16 cellular contexts compared by ENCODE assay signal in the genomic region with DNA sequence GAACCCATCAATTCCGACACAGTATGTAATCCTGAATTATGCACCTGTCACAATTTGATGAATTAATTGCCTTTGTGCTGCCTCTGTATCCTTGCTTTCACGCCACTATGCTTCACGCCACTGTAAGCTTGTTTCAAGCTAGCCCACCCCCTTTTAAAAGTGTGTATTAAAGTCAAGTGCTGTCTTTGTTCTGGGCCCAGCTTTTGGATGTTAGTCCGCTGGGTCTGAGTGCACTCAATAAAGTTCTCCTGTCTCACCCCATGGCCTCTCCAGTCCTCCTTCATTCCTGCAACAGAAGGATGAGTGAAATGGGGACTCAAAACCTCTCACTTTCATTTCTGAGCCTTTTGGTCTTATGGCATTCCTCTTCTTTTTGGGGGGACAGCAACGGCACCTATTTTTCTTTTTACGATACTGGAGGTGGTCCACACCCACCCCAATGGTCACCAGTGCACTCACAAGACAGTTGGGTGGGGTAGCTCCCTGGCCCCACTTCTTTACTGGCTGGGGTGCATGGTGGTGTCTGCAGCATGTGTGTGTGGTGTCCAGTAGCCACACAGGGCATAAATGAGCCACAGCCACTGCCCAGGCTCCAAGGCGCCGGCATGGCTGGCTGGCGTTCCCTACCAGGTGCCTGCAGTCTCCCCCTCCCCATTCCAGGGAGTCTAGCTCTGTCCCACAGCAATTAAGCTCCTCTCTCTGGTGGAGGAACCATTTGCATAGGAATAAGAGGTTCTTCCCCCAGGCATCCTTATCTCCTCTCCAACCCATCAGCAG. TPM values are rescaled to one million over a fixed set of nuclear protein-coding genes. Genes with fewer than 3 reads are reported as not detected.
DNase-seq lines count a peak whose midpoint lies in the region; ATAC-seq and TF ChIP-seq lines count a peak whose summit lies in the region.
"Had no signal": no experiment of that assay in that cellular context is flagged by ENCODE, and none has a peak within 500 bp of the region (broad histone marks: within the 10 kb centered on the region; RNA-seq: fewer than 3 reads in every experiment).

No MANE protein-coding gene starts in this region.

- H3K27ac Mint-ChIP-seq in activated naive CD4-positive, alpha-beta T cell treated with anti-CD3 and anti-CD28 coated beads for 36 hours = peak overlapping the region; percentile 75
- H3K27ac Mint-ChIP-seq in central memory CD8-positive, alpha-beta T cell (ENCODE audit: low read depth) = peak overlapping the region; percentile 51
- H3K27ac Mint-ChIP-seq in stimulated activated effector memory CD8-positive, alpha-beta T cell treated with anti-CD3 and anti-CD28 coated beads, Interleukin-12 subunit alpha, Interleukin-12 subunit beta, amount 100 ng/mL, for 72 hours = peak overlapping the region; percentile 63

- no TSS peak for BruUV-seq in OCI-LY7 (replicated peaks; lab: Mats Ljungman, UMichigan)

- no peaks in the 10 kb centered on the region for H3K27me3 ChIP-seq in MG63
- H3K27me3 ChIP-seq: BE2C, SJCRH30, tibial nerve had no signal

- H3K9me3 Mint-ChIP-seq in activated naive CD4-positive, alpha-beta T cell treated with anti-CD3 and anti-CD28 coated beads for 36 hours = peaks cover 25% of the 10 kb centered on the region
- H3K9me3 Mint-ChIP-seq in central memory CD8-positive, alpha-beta T cell = no peaks in the 10 kb centered on the region
- no peaks in the 10 kb centered on the region for H3K9me3 Mint-ChIP-seq in stimulated activated effector memory CD8-positive, alpha-beta T cell treated with anti-CD3 and anti-CD28 coated beads, Interleukin-12 subunit alpha, Interleukin-12 subunit beta, amount 100 ng/mL, for 72 hours

- H3K9me2 ChIP-seq in OCI-LY7 (ENCODE audit: insufficient read depth, low read length) = no peaks in the 10 kb centered on the region

- H3K36me3 Mint-ChIP-seq in activated naive CD4-positive, alpha-beta T cell treated with anti-CD3 and anti-CD28 coated beads for 36 hours (ENCODE audit: low read depth) = peaks cover 41% of the 10 kb centered on the region
- H3K36me3 Mint-ChIP-seq in central memory CD8-positive, alpha-beta T cell (ENCODE audit: insufficient read depth) = peaks cover 8% of the 10 kb centered on the region
- peaks cover 19% of the 10 kb centered on the region for H3K36me3 Mint-ChIP-seq in stimulated activated effector memory CD8-positive, alpha-beta T cell treated with anti-CD3 and anti-CD28 coated beads, Interleukin-12 subunit alpha, Interleukin-12 subunit beta, amount 100 ng/mL, for 72 hours

- no peaks in the 10 kb centered on the region for H4K20me1 ChIP-seq in OCI-LY7 (ENCODE audit: insufficient read depth, low read length)

- peaks cover 21% of the 10 kb centered on the region for H3K36me3 ChIP-seq in OCI-LY7 (ENCODE audit: insufficient read depth, low read length)
- H3K36me3 ChIP-seq in MG63 = peaks cover 31% of the 10 kb centered on the region
- H3K36me3 ChIP-seq: SJCRH30 had no signal

- H3K4me3 ChIP-seq in OCI-LY7 (ENCODE audit: low read depth, low read length, poor library complexity, severe bottlenecking) = no peak overlapping the region
- H3K4me3 ChIP-seq in MG63 = no peak overlapping the region
- H3K4me3 ChIP-seq: tibial nerve had no signal

- H3K4me2 ChIP-seq in OCI-LY7 (ENCODE audit: low read length) = no peak overlapping the region

- no peaks in the 10 kb centered on the region for H3K27me3 Mint-ChIP-seq in activated naive CD4-positive, alpha-beta T cell treated with anti-CD3 and anti-CD28 coated beads for 36 hours (ENCODE audit: low read depth)
- H3K27me3 Mint-ChIP-seq in central memory CD8-positive, alpha-beta T cell = no peaks in the 10 kb centered on the region

- peaks cover 11% of the 10 kb centered on the region for H3K4me1 ChIP-seq in OCI-LY7 (ENCODE audit: insufficient read depth, low read length, poor library complexity, severe bottlenecking)

- no peak for ATAC-seq in central memory CD8-positive, alpha-beta T cell (replicated peaks; ENCODE audit: extremely low read depth, poor library complexity, severe bottlenecking)
- no peak for ATAC-seq in stimulated activated effector memory CD8-positive, alpha-beta T cell treated with anti-CD3 and anti-CD28 coated beads, Interleukin-12 subunit alpha, Interleukin-12 subunit beta, amount 100 ng/mL, for 72 hours
- no peak for ATAC-seq in GM19452 (IDR thresholded peaks at IDR 0.05; ENCODE audit: unreplicated experiment)
- ATAC-seq: sciatic nerve had no signal

- peaks cover 46% of the 10 kb centered on the region for H3K4me1 Mint-ChIP-seq in activated naive CD4-positive, alpha-beta T cell treated with anti-CD3 and anti-CD28 coated beads for 36 hours (ENCODE audit: low read depth)
- peaks cover 48% of the 10 kb centered on the region for H3K4me1 Mint-ChIP-seq in central memory CD8-positive, alpha-beta T cell
- peaks cover 36% of the 10 kb centered on the region for H3K4me1 Mint-ChIP-seq in stimulated activated effector memory CD8-positive, alpha-beta T cell treated with anti-CD3 and anti-CD28 coated beads, Interleukin-12 subunit alpha, Interleukin-12 subunit beta, amount 100 ng/mL, for 72 hours

- H3K4me3 Mint-ChIP-seq in activated naive CD4-positive, alpha-beta T cell treated with anti-CD3 and anti-CD28 coated beads for 36 hours = peak overlapping the region; percentile 75
- H3K4me3 Mint-ChIP-seq in central memory CD8-positive, alpha-beta T cell = peak overlapping the region; percentile 79
- H3K4me3 Mint-ChIP-seq in stimulated activated effector memory CD8-positive, alpha-beta T cell treated with anti-CD3 and anti-CD28 coated beads, Interleukin-12 subunit alpha, Interleukin-12 subunit beta, amount 100 ng/mL, for 72 hours = peak overlapping the region; percentile 88

- H3K9me3 ChIP-seq in OCI-LY7 (ENCODE audit: low read length) (peaks cover 14% of the 10 kb centered on the region), MG63 (peaks cover 25% of the 10 kb centered on the region)
- H3K9me3 ChIP-seq: SJCRH30 had no signal

- H3K27ac ChIP-seq in OCI-LY7 (ENCODE audit: low read depth, low read length, poor library complexity, severe bottlenecking) = no peak overlapping the region
- H3K27ac ChIP-seq: SJCRH30, tibial nerve had no signal

- intact Hi-C loops in activated naive CD4-positive, alpha-beta T cell treated with anti-CD3 and anti-CD28 coated beads for 36 hours (cut with micrococcal nuclease) = loop anchor here (2.0 to 5.0 kb wide), 2 partner anchors 117 to 625 kb away; partner anchors contain the start of genes TDRKH and ZNF687
- intact Hi-C loops in OCI-LY7 (cut with micrococcal nuclease; ENCODE audit: unreplicated experiment) = loop anchor here (2.0 to 10.0 kb wide), 3 partner anchors 19 to 113 kb away; partner anchors contain the start of gene TDRKH

- no peak overlapping the region for H2AFZ ChIP-seq in OCI-LY7 (ENCODE audit: low read length)

- POLR2A ChIA-PET in OCI-LY7 (lab: Charles Lee) = interaction anchor here (1.6 kb wide), 1 partner anchor 14 kb away, joined by 3 read pairs; no protein-coding TSS in a partner anchor

- DNase-seq in activated naive CD4-positive, alpha-beta T cell treated with anti-CD3 and anti-CD28 coated beads for 36 hours = peak; percentile 61
- no peak for DNase-seq in activated naive CD4-positive, alpha-beta T cell (lab: John Stamatoyannopoulos, UW)
- DNase-seq in OCI-LY7 (ENCODE audit: low spot score) = peak; percentile 54
- DNase-seq in central memory CD8-positive, alpha-beta T cell (ENCODE audit: low spot score in 2 of 2) = no peak
- DNase-seq in stimulated activated effector memory CD8-positive, alpha-beta T cell treated with anti-CD3 and anti-CD28 coated beads, Interleukin-12 subunit alpha, Interleukin-12 subunit beta, amount 100 ng/mL, for 72 hours (ENCODE audit: low spot score in 2 of 2) = no peak
- DNase-seq in GDM1 (lab: John Stamatoyannopoulos, UW) = no peak
- DNase-seq in MG63 = no peak
- DNase-seq: BE2C, Kasumi-1, midbrain, NCI-H345 had no signal

- no peaks in the 10 kb centered on the region for H3K79me2 ChIP-seq in OCI-LY7 (ENCODE audit: insufficient read depth, low read depth, low read length)

- CTCF ChIA-PET in activated naive CD4-positive, alpha-beta T cell treated with anti-CD3 and anti-CD28 coated beads for 36 hours (lab: Charles Lee) = interaction anchor here (0.9 to 1.4 kb wide), 4 partner anchors 9 to 175 kb away, joined by 3 to 6 read pairs (median 4); no protein-coding TSS in a partner anchor
- CTCF ChIA-PET in OCI-LY7 (lab: Charles Lee; ENCODE audit: unreplicated experiment) = no interaction called here

- no peak for TF ChIP-seq CTCF in OCI-LY7 (conservative IDR thresholded peaks at IDR 0.05; ENCODE audit: low read length)

RNA-seq across cellular contexts. Expression of gene THEM4, which starts 1.8 kb away (rescaled TPM):
- total RNA-seq in activated naive CD4-positive, alpha-beta T cell treated with anti-CD3 and anti-CD28 coated beads for 36 hours = 10 to 100 TPM; 20.1 to 22.0 TPM
- 7.2 TPM in 2 replicates for total RNA-seq in OCI-LY7 (2014; rRNA removed; shearing (Covaris generic))
- total RNA-seq in OCI-LY7 (2022) = 21.5 and 23.3 TPM in 2 replicates
- 22.9 and 30.2 TPM in 2 replicates for total RNA-seq in MG63 (2014; rRNA removed; shearing (Covaris generic); ENCODE audit: low replicate concordance)

RNA-seq across cellular contexts. Expression of gene THEM5, which starts 54.0 kb away (rescaled TPM):
- not detected for total RNA-seq in activated naive CD4-positive, alpha-beta T cell treated with anti-CD3 and anti-CD28 coated beads for 36 hours
- total RNA-seq in OCI-LY7 (2014; rRNA removed; shearing (Covaris generic)) = not detected in 2 replicates
- total RNA-seq in OCI-LY7 (2022) = not detected in 2 replicates
- not detected in 2 replicates for total RNA-seq in MG63 (2014; rRNA removed; shearing (Covaris generic); ENCODE audit: low replicate concordance)
- total RNA-seq: endothelial cell of umbilical vein, sciatic nerve, tibial nerve had no signal

Comparison
In these comparisons a context has a peak if more than half of its experiments do, and no peak if none do; other contexts are left out.
1. DNase-seq: peak in activated naive CD4-positive, alpha-beta T cell treated with anti-CD3 and anti-CD28 coated beads for 36 hours (single experiment) and OCI-LY7 (single experiment); none in activated naive CD4-positive, alpha-beta T cell (0 of 4), central memory CD8-positive, alpha-beta T cell (0 of 2), stimulated activated effector memory CD8-positive, alpha-beta T cell treated with anti-CD3 and anti-CD28 coated beads, Interleukin-12 subunit alpha, Interleukin-12 subunit beta, amount 100 ng/mL, for 72 hours (0 of 2), GDM1 (single experiment) and MG63 (single experiment).
2. Peak in every context shown above with its lines, with median percentiles within 50 percentile points of each other: H3K27ac Mint-ChIP-seq and H3K4me3 Mint-ChIP-seq.